Comparison of ENCODE assay signal across 10 cellular contexts in the genomic region with DNA sequence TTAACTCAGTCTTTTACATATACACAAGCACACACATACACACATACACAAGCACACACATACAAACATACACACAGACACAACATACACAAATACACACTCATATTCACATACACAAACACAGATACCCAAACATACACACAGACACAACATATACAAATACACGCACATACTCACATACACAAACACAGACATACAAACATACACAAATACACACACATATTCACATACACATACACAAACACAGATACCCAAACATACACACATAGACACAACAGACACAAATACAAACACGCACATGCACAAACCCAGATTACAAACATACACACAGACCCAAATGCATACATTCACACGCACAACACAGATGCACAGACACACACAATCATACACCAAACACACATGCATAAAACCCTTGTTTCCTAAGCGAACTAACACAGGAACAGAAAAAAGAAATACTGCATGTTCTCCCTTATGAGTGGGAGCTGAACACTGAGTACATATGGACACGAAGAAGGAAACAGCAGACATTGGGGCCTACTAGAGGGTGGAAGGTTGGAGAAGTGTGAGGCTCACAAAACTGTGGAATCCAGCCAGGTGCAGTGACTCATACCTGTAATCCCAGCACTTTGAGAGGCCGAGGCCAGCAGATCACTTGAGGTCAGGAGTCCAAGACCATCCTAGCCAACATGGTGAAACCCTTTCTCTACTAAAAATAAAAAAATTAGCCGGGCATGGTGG. TPM values are rescaled to one million over a fixed set of nuclear protein-coding genes. Genes with fewer than 3 reads are reported as not detected.
DNase-seq lines count a peak whose midpoint lies in the region; ATAC-seq, FAIRE-seq and TF ChIP-seq lines count a peak whose summit lies in the region.
"Had no signal": no experiment of that assay in that cellular context is flagged by ENCODE, and none has a peak within 500 bp of the region (broad histone marks: within the 10 kb centered on the region; RNA-seq: fewer than 3 reads in every experiment).

No MANE protein-coding gene starts in this region.

- no peak for TF ChIP-seq POLR2A in A549 (IDR thresholded peaks at IDR 0.05; ENCODE audit: low read length)

- H3K4me1 ChIP-seq in A549 (peaks cover 27% of the 10 kb centered on the region), HEK293 (ENCODE audit: control insufficient read depth, insufficient read depth, low read length) (peaks cover 4% of the 10 kb centered on the region)

- H3K9me3 Mint-ChIP-seq in activated naive CD4-positive, alpha-beta T cell treated with anti-CD3 and anti-CD28 coated beads, Interleukin-2, amount 50 U/mL, for 72 hours = no peaks in the 10 kb centered on the region

- no peak for FAIRE-seq in A549 (lab: Jason Lieb, UNC)
- FAIRE-seq in D721Med (lab: Jason Lieb, UNC) = no peak

- POLR2A ChIA-PET in A549 (lab: Yijun Ruan, JAX) = interaction anchor here (0.6 kb wide), 1 partner anchor 66 kb away, joined by 13 read pairs; no protein-coding TSS in a partner anchor
- POLR2A ChIA-PET in HEK293 (lab: Yijun Ruan, JAX) = no interaction called here

- TF ChIP-seq EP300 in A549 (IDR thresholded peaks at IDR 0.05) = no peak

- 57% methylated on average over 7 of the region's 7 CpGs for WGBS in A549 (ENCODE audit: missing lambda C conversion rate)

- no peak for TF ChIP-seq CTCF in A549 (IDR thresholded peaks at IDR 0.05)
- no peak for TF ChIP-seq CTCF in HEK293 (tag by site-specific recombination; IDR thresholded peaks at IDR 0.05)
- no peak for TF ChIP-seq CTCF in D721Med (IDR thresholded peaks at IDR 0.05; ENCODE audit: insufficient read depth, missing control alignments)

- H3K4me3 ChIP-seq in A549 (no peak overlapping the region), HEK293 (ENCODE audit: low read depth, low read length) (no peak overlapping the region)

- peaks cover 0 to 5% of the 10 kb centered on the region in 2 donors for H3K36me3 Mint-ChIP-seq in activated naive CD4-positive, alpha-beta T cell treated with anti-CD3 and anti-CD28 coated beads, Interleukin-2, amount 50 U/mL, for 72 hours

- CTCF ChIA-PET in A549 (lab: Yijun Ruan, JAX) (interaction anchor here (0.8 to 25.6 kb wide), 5 partner anchors 10 to 318 kb away, joined by 3 to 546 read pairs (median 3); a partner anchor contains a TSS), HEK293 (lab: Yijun Ruan, JAX) (interaction anchor here (0.6 to 17.8 kb wide), 10 partner anchors 21 to 319 kb away, joined by 3 to 845 read pairs (median 5); a partner anchor contains a TSS)

- H3K27ac ChIP-seq in A549 (peak overlapping the region in 1 of 2 experiments; percentile 82; a peak in 4 of 6 replicates), HEK293 (ENCODE audit: extremely low read depth, low read depth, low read length) (no peak overlapping the region)

- H3K36me3 ChIP-seq in HEK293 (ENCODE audit: control insufficient read depth in 2 of 2, insufficient read depth in 1 of 2, low read length in 2 of 2) = no peaks in the 10 kb centered on the region

- TF ChIP-seq RAD21 in A549 (conservative IDR thresholded peaks at IDR 0.05 in 1 of 2, IDR thresholded peaks at IDR 0.05 in 1 of 2) = no peak

- H3K27ac Mint-ChIP-seq in activated naive CD4-positive, alpha-beta T cell treated with anti-CD3 and anti-CD28 coated beads, Interleukin-2, amount 50 U/mL, for 72 hours = peak overlapping the region; percentile 0 to 1

- peak overlapping the region; percentile 39 for H3K4me2 ChIP-seq in A549

- peak in 1 of 2 experiments; percentile 48 for DNase-seq in A549 (ENCODE audit: low read depth in 1 of 2, low spot score in 1 of 2)
- no peak for DNase-seq in activated naive CD4-positive, alpha-beta T cell treated with anti-CD3 and anti-CD28 coated beads, Interleukin-2, amount 50 U/mL, for 72 hours (ENCODE audit: low spot score in 2 of 2)
- peak; percentile 67 for DNase-seq in kidney tubule cell (ENCODE audit: low spot score)
- DNase-seq in activated gamma-delta T cell treated with Interleukin-2 at 50 U/mL for 16 hours = no peak
- DNase-seq in GM19240 (ENCODE audit: insufficient read length, low spot score) = no peak
- DNase-seq in D721Med (ENCODE audit: insufficient read length, low spot score) = no peak
- no peak for DNase-seq in NCI-H2227 treated with DMSO at 0.1 percent for 48 hours (lab: John Stamatoyannopoulos, UW)
- DNase-seq: COR-L47, MM.1S had no signal

- no peak for ATAC-seq in A549
- no peak for ATAC-seq in activated naive CD4-positive, alpha-beta T cell treated with anti-CD3 and anti-CD28 coated beads, Interleukin-2, amount 50 U/mL, for 72 hours

- H3K9me3 ChIP-seq in A549 (no peaks in the 10 kb centered on the region), HEK293 (ENCODE audit: control insufficient read depth, insufficient read depth, low read depth, low read length) (no peaks in the 10 kb centered on the region)

TF ChIP-seq in A549, 52 proteins besides CTCF, POLR2A, EP300 and RAD21:
- no peak for TF ChIP-seq RCOR1 (IDR thresholded peaks at IDR 0.05; ENCODE audit: low read depth, low read length)
- 0 out of 2 replicates have a peak, but pooled peaks have one; percentile 17 for TF ChIP-seq FOSL2 (IDR thresholded peaks at IDR 0.05)
- TF ChIP-seq FOSL2 (CRISPR knock-in tag; IDR thresholded peaks at IDR 0.05) = peak; percentile 42

TF ChIP-seq in HEK293, 187 proteins besides CTCF, POLR2A, EP300 and RAD21 (continues in another document):
- TF ChIP-seq ZSCAN16 (tag by site-specific recombination; IDR thresholded peaks at IDR 0.05) (0 out of 2 replicates have a peak, but pooled peaks have one; percentile 28), ZNF404 (tag by site-specific recombination; IDR thresholded peaks at IDR 0.05) (no peak), ZNF223 (tag by site-specific recombination; IDR thresholded peaks at IDR 0.05) (no peak)
- TF ChIP-seq, protein P1, sequence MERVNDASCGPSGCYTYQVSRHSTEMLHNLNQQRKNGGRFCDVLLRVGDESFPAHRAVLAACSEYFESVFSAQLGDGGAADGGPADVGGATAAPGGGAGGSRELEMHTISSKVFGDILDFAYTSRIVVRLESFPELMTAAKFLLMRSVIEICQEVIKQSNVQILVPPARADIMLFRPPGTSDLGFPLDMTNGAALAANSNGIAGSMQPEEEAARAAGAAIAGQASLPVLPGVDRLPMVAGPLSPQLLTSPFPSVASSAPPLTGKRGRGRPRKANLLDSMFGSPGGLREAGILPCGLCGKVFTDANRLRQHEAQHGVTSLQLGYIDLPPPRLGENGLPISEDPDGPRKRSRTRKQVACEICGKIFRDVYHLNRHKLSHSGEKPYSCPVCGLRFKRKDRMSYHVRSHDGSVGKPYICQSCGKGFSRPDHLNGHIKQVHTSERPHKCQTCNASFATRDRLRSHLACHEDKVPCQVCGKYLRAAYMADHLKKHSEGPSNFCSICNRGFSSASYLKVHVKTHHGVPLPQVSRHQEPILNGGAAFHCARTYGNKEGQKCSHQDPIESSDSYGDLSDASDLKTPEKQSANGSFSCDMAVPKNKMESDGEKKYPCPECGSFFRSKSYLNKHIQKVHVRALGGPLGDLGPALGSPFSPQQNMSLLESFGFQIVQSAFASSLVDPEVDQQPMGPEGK (tag by site-specific recombination; IDR thresholded peaks at IDR 0.05) = no peak
- TF ChIP-seq, protein P2, sequence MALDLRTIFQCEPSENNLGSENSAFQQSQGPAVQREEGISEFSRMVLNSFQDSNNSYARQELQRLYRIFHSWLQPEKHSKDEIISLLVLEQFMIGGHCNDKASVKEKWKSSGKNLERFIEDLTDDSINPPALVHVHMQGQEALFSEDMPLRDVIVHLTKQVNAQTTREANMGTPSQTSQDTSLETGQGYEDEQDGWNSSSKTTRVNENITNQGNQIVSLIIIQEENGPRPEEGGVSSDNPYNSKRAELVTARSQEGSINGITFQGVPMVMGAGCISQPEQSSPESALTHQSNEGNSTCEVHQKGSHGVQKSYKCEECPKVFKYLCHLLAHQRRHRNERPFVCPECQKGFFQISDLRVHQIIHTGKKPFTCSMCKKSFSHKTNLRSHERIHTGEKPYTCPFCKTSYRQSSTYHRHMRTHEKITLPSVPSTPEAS (tag by site-specific recombination; IDR thresholded peaks at IDR 0.05) = peak; percentile 93
- TF ChIP-seq, protein P3, sequence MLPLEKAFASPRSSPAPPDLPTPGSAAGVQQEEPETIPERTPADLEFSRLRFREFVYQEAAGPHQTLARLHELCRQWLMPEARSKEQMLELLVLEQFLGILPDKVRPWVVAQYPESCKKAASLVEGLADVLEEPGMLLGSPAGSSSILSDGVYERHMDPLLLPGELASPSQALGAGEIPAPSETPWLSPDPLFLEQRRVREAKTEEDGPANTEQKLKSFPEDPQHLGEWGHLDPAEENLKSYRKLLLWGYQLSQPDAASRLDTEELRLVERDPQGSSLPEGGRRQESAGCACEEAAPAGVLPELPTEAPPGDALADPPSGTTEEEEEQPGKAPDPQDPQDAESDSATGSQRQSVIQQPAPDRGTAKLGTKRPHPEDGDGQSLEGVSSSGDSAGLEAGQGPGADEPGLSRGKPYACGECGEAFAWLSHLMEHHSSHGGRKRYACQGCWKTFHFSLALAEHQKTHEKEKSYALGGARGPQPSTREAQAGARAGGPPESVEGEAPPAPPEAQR (tag by site-specific recombination; IDR thresholded peaks at IDR 0.05) = 0 out of 2 replicates have a peak, but pooled peaks have one; percentile 52

RNA-seq across cellular contexts. Expression of a gene that starts 34.2 kb away (rescaled TPM):
- polyA plus RNA-seq in A549 (2011; rRNA removed) (19.0 and 21.9 TPM in 2 replicates), A549 (2017; fragmentation: RNase III; extraction: RNeasy Plus Mini Kit Qiagen cat#74134 plus additional on column Dnase treatment) (12.3 to 16.6 TPM (median 15.4 TPM) in 3 replicates)
- polyA plus RNA-seq in A549 (2012; cell fraction: cytosol; rRNA removed) = 24.5 and 35.6 TPM in 2 replicates
- polyA plus RNA-seq in A549 (2012; cell fraction: nucleus; rRNA removed) = 78.3 and 86.2 TPM in 2 replicates
- polyA minus RNA-seq in A549 (2011; rRNA and poly(A)+ RNA removed) = 28.6 and 29.4 TPM in 2 replicates
- 100 to 1,000 TPM; 280 to 408 TPM for total RNA-seq in activated naive CD4-positive, alpha-beta T cell treated with anti-CD3 and anti-CD28 coated beads, Interleukin-2, amount 50 U/mL, for 72 hours

RNA-seq across cellular contexts. Expression of a gene that starts 53.4 kb away (rescaled TPM):
- 5.7 and 7.3 TPM in 2 replicates for polyA plus RNA-seq in A549 (2011; rRNA removed)
- 3.3 and 4.3 TPM in 2 replicates for polyA plus RNA-seq in A549 (2012; cell fraction: cytosol; rRNA removed)
- 3.4 and 5.5 TPM in 2 replicates for polyA plus RNA-seq in A549 (2012; cell fraction: nucleus; rRNA removed)
- 5.7 to 6.6 TPM (median 6.4 TPM) in 3 replicates for polyA plus RNA-seq in A549 (2017; fragmentation: RNase III; extraction: RNeasy Plus Mini Kit Qiagen cat#74134 plus additional on column Dnase treatment)
- 4.6 and 5.0 TPM in 2 replicates for polyA minus RNA-seq in A549 (2011; rRNA and poly(A)+ RNA removed)
- total RNA-seq in activated naive CD4-positive, alpha-beta T cell treated with anti-CD3 and anti-CD28 coated beads, Interleukin-2, amount 50 U/mL, for 72 hours = 10 to 100 TPM; 15.6 to 19.4 TPM

RNA-seq across cellular contexts. Expression of a gene that starts 53.8 kb away (rescaled TPM):
- polyA plus RNA-seq in A549 (2011; rRNA removed) (1.4 and 1.6 TPM in 2 replicates), A549 (2017; fragmentation: RNase III; extraction: RNeasy Plus Mini Kit Qiagen cat#74134 plus additional on column Dnase treatment) (0.59 to 1.2 TPM (median 0.93 TPM) in 3 replicates)
- 0.31 and 0.32 TPM in 2 replicates for polyA plus RNA-seq in A549 (2012; cell fraction: cytosol; rRNA removed)
- polyA plus RNA-seq in A549 (2012; cell fraction: nucleus; rRNA removed) = 0.56 and 0.61 TPM in 2 replicates
- 0.45 and 0.83 TPM in 2 replicates for polyA minus RNA-seq in A549 (2011; rRNA and poly(A)+ RNA removed)
- 1 to 10 TPM; 2.0 to 9.6 TPM for total RNA-seq in activated naive CD4-positive, alpha-beta T cell treated with anti-CD3 and anti-CD28 coated beads, Interleukin-2, amount 50 U/mL, for 72 hours
